Comparison of ENCODE assay signal across 2 cellular contexts in genomic region chr10:118307768-118308347, GRCh38.
TF ChIP-seq lines count a peak whose summit lies in the region.

No MANE protein-coding gene starts in this region.

TF ChIP-seq in SK-N-SH treated with all-trans-retinoic acid at 6 μM for 48 hours, 23 proteins besides CTCF, POLR2A, EP300 and RAD21 (continued from another document):
- peak; percentile 75 for TF ChIP-seq ISL1 (CRISPR knock-in tag; IDR thresholded peaks at IDR 0.05)

TF ChIP-seq in SK-N-SH, 30 proteins besides CTCF, POLR2A, EP300 and RAD21 (continued from another document):
- TF ChIP-seq SIN3A (IDR thresholded peaks at IDR 0.05; ENCODE audit: borderline replicate concordance, low read depth, low read length), result no peak
- no peak for TF ChIP-seq FOSL2 (IDR thresholded peaks at IDR 0.05; ENCODE audit: borderline replicate concordance, low read depth)
- TF ChIP-seq RCOR1 (IDR thresholded peaks at IDR 0.05; ENCODE audit: low read length), result no peak
- TF ChIP-seq MEF2A (IDR thresholded peaks at IDR 0.05; ENCODE audit: borderline replicate concordance, low read depth), result no peak
- TF ChIP-seq PBX3 (IDR thresholded peaks at IDR 0.05), result no peak
- no peak for TF ChIP-seq MXI1 (IDR thresholded peaks at IDR 0.05; ENCODE audit: low read depth, low read length)
- TF ChIP-seq FOXM1 (IDR thresholded peaks at IDR 0.05; ENCODE audit: low read depth), result no peak
- no peak for TF ChIP-seq USF1 (IDR thresholded peaks at IDR 0.05; ENCODE audit: borderline replicate concordance, low read depth)
- no peak for TF ChIP-seq NFIC (IDR thresholded peaks at IDR 0.05; ENCODE audit: borderline replicate concordance)
- TF ChIP-seq CHD2 (IDR thresholded peaks at IDR 0.05; ENCODE audit: low read length, partially characterized antibody), result no peak
- TF ChIP-seq ELF1 (IDR thresholded peaks at IDR 0.05), result no peak
- no peak for TF ChIP-seq MAX (IDR thresholded peaks at IDR 0.05; ENCODE audit: low read depth)
- TF ChIP-seq USF2 (IDR thresholded peaks at IDR 0.05; ENCODE audit: borderline replicate concordance, low read depth, low read length), result no peak
- TF ChIP-seq POLR2AphosphoS5 (IDR thresholded peaks at IDR 0.05; ENCODE audit: low read depth, low read length), result no peak
- no peak for TF ChIP-seq GABPA (IDR thresholded peaks at IDR 0.05; ENCODE audit: low read depth)
- no peak for TF ChIP-seq TCF12 (IDR thresholded peaks at IDR 0.05)
- TF ChIP-seq IRF3 (IDR thresholded peaks at IDR 0.05; ENCODE audit: low read depth, low read length), result no peak
- no peak for TF ChIP-seq JUND (IDR thresholded peaks at IDR 0.05)
- no peak for TF ChIP-seq NRF1 (IDR thresholded peaks at IDR 0.05; ENCODE audit: low read depth, low read length)
